In genomic region chr22:37604074-37604473, GRCh38 we compare ENCODE assay signal across 2 cellular contexts.
TF ChIP-seq lines count a peak whose summit lies in the region.

No MANE protein-coding gene starts in this region.

TF ChIP-seq in HEK293, 187 proteins besides CTCF, POLR2A, EP300 and RAD21:
- TF ChIP-seq ZNF623 (tag by site-specific recombination; IDR thresholded peaks at IDR 0.05), result peak; percentile 99
- TF ChIP-seq ZNF830 (tag by site-specific recombination; IDR thresholded peaks at IDR 0.05; ENCODE audit: low read depth), result no peak

TF ChIP-seq in H1, 55 proteins besides CTCF, POLR2A, EP300 and RAD21:
- TF ChIP-seq KDM1A (IDR thresholded peaks at IDR 0.05; ENCODE audit: borderline replicate concordance, low read length) (peak; percentile 94), PHF8 (conservative IDR thresholded peaks at IDR 0.05; ENCODE audit: low read depth, low read length) (no peak)
